8 cellular contexts compared by ENCODE assay signal in genomic region chr7:2863461-2864066, GRCh38. TPM values are rescaled to one million over a fixed set of nuclear protein-coding genes. Genes with fewer than 3 reads are reported as not detected.
DNase-seq lines count a peak whose midpoint lies in the region; ATAC-seq and TF ChIP-seq lines count a peak whose summit lies in the region.

No MANE protein-coding gene starts in this region.

- POLR2A ChIA-PET in AG04449 (lab: Yijun Ruan, JAX) = interaction anchor here (0.7 kb wide), 1 partner anchor 79 kb away, joined by 3 read pairs; no protein-coding TSS in a partner anchor

- peak in 1 of 2 donors; percentile 39 for TF ChIP-seq POLR2A in Peyer's patch (IDR thresholded peaks at IDR 0.05)

- H3K4me1 ChIP-seq in Peyer's patch = peaks cover 0 to 29% (median 16%) of the 10 kb centered on the region in 4 donors
- peaks cover 12% of the 10 kb centered on the region for H3K4me1 ChIP-seq in foreskin keratinocyte

- no peaks in the 10 kb centered on the region for H3K36me3 ChIP-seq in Peyer's patch

- H3K27me3 ChIP-seq in Peyer's patch (no peaks in the 10 kb centered on the region), foreskin keratinocyte (no peaks in the 10 kb centered on the region)

- H3K4me3 ChIP-seq in AG04449 (ENCODE audit: low read depth, low read length) (peak overlapping the region; percentile 25; the same call in 1 of the 2 replicates), Peyer's patch (peak overlapping the region in 2 of 4 donors; percentile 12 to 18)

- no peak for TF ChIP-seq CTCF in AG04449 (IDR thresholded peaks at IDR 0.05; ENCODE audit: insufficient read depth, low read length, missing control alignments)
- TF ChIP-seq CTCF in Peyer's patch (IDR thresholded peaks at IDR 0.05) = peak in 1 of 6 experiments; percentile 3
- no peak for TF ChIP-seq CTCF in foreskin keratinocyte (conservative IDR thresholded peaks at IDR 0.05)

- DNase-seq in AG04449 (ENCODE audit: low read depth, low spot score) = peak; percentile 89
- DNase-seq in Peyer's patch = peak in 2 of 3 donors; percentile 75 to 87
- DNase-seq in activated T-helper 1 cell treated with anti-CD3 and anti-CD28 coated beads, Interleukin-2, amount 50 U/mL, for 16 hours (ENCODE audit: low read depth in 1 of 2, low spot score in 1 of 2) = peak; percentile 42 to 49
- peak in 1 of 2 donors; percentile 78 for DNase-seq in foreskin keratinocyte
- peak; percentile 56 for DNase-seq in pons (ENCODE audit: low spot score)
- peak; percentile 89 for DNase-seq in ureter (ENCODE audit: low spot score)

- CTCF ChIA-PET in AG04449 (lab: Yijun Ruan, JAX) = interaction anchor here (0.8 to 5.3 kb wide), 10 partner anchors 11 to 1768 kb away, joined by 3 to 55 read pairs (median 12); no protein-coding TSS in a partner anchor

- no peaks in the 10 kb centered on the region for H3K9me3 ChIP-seq in Peyer's patch

- H3K27ac ChIP-seq in Peyer's patch = peak overlapping the region; percentile 76 to 87 (median 80)
- peak overlapping the region; percentile 60 for H3K27ac ChIP-seq in foreskin keratinocyte

- peak; percentile 96 for ATAC-seq in GM18867 (IDR thresholded peaks at IDR 0.05; ENCODE audit: unreplicated experiment)
- ATAC-seq in HG03064 (IDR thresholded peaks at IDR 0.05; ENCODE audit: low read depth, unreplicated experiment) = peak; percentile 95
- peak; percentile 90 for ATAC-seq in foreskin keratinocyte

RNA-seq across cellular contexts. Expression of gene GNA12, which starts 19.5 kb away (rescaled TPM):
- total RNA-seq in Peyer's patch (10 to 100 TPM; 11.0 to 68.5 (median 20.4) TPM), foreskin keratinocyte (25.1 and 27.7 TPM in 2 replicates), ureter (41.8 TPM)
- polyA plus RNA-seq in foreskin keratinocyte = 20.2 and 22.5 TPM in 2 replicates
